19 cellular contexts compared by ENCODE assay signal in the genomic region with DNA sequence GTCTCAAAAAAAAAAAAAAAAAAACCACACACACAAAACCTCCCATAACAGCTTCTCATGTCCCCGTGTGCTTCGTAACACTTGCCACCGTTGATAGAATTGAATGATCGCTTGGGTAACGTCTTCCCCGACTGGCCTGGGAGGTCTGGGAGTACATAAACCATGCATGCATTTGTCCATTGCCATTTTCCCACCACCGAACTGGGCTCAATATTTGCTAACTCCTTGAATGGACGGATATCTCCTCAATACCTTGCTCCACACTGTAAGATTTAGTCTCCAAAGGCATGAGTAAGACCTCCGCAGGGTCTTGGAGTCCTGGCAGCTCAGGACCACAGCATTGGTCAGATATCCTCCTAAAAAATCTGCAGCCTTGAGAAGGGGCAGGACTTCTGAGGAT. TPM values are rescaled to one million over a fixed set of nuclear protein-coding genes. Genes with fewer than 3 reads are reported as not detected.
"Had no signal": no experiment of that assay in that cellular context is flagged by ENCODE, and none has a peak within 500 bp of the region (broad histone marks: within the 10 kb centered on the region; RNA-seq: fewer than 3 reads in every experiment).

No MANE protein-coding gene starts in this region.

- H3K4me3 Mint-ChIP-seq: activated naive CD4-positive, alpha-beta T cell treated with anti-CD3 and anti-CD28 coated beads for 36 hours; endodermal cell had no signal

- H3K27ac Mint-ChIP-seq: activated naive CD4-positive, alpha-beta T cell treated with anti-CD3 and anti-CD28 coated beads for 36 hours; endodermal cell had no signal

- H3K9me3 Mint-ChIP-seq: activated naive CD4-positive, alpha-beta T cell treated with anti-CD3 and anti-CD28 coated beads for 36 hours; endodermal cell had no signal

- H3K27me3 ChIP-seq: gastroesophageal sphincter, upper lobe of left lung had no signal

- ATAC-seq: gastroesophageal sphincter; heart right ventricle; left lobe of liver; mucosa of descending colon; naive thymus-derived CD4-positive, alpha-beta T cell; right cardiac atrium; stimulated activated naive CD8-positive, alpha-beta T cell treated with anti-CD3 and anti-CD28 coated beads, Interleukin-15, Interleukin-2, amounts not matched to agents 100 U/mL and 50 U/mL, for 24 hours had no signal

- H3K27ac ChIP-seq: gastroesophageal sphincter, heart right ventricle, prostate gland, upper lobe of left lung had no signal

- H3K4me1 ChIP-seq: prostate gland had no signal

- H3K9me3 ChIP-seq: gastroesophageal sphincter, heart right ventricle, mucosa of descending colon, prostate gland, upper lobe of left lung had no signal

- H3K4me3 ChIP-seq: gastroesophageal sphincter, heart right ventricle, mucosa of descending colon, prostate gland, upper lobe of left lung had no signal

- DNase-seq: activated CD4-positive, alpha-beta T cell treated with anti-CD3 and anti-CD28 coated beads, Interleukin-2, amount 50 U/mL, for 48 hours; activated CD4-positive, CD25-positive, alpha-beta regulatory T cell treated with anti-CD3 and anti-CD28 coated beads, Interleukin-2, amount 50 U/mL, for 72 hours; activated naive CD4-positive, alpha-beta T cell treated with anti-CD3 and anti-CD28 coated beads for 36 hours; endodermal cell; erythroblast; mucosa of descending colon; naive thymus-derived CD4-positive, alpha-beta T cell; occipital lobe; small intestine; stimulated activated CD4-positive, alpha-beta T cell treated with anti-CD3 and anti-CD28 coated beads, Interleukin-4, amount 100 ng/mL, for 4 hours; stimulated activated CD8-positive, alpha-beta memory T cell treated with anti-CD3 and anti-CD28 coated beads, Interleukin-4, amount 100 ng/mL, for 48 hours; stimulated activated naive CD8-positive, alpha-beta T cell treated with anti-CD3 and anti-CD28 coated beads, Interleukin-15, Interleukin-2, amounts not matched to agents 100 U/mL and 50 U/mL, for 24 hours; T-helper 9 cell; upper lobe of left lung had no signal

- H3K36me3 ChIP-seq: gastroesophageal sphincter, heart right ventricle, prostate gland, upper lobe of left lung had no signal

RNA-seq across cellular contexts. Expression of gene PDLIM4, which starts 26.6 kb away (rescaled TPM):
- total RNA-seq: activated naive CD4-positive, alpha-beta T cell treated with anti-CD3 and anti-CD28 coated beads for 36 hours had no signal
